In the genomic region with DNA sequence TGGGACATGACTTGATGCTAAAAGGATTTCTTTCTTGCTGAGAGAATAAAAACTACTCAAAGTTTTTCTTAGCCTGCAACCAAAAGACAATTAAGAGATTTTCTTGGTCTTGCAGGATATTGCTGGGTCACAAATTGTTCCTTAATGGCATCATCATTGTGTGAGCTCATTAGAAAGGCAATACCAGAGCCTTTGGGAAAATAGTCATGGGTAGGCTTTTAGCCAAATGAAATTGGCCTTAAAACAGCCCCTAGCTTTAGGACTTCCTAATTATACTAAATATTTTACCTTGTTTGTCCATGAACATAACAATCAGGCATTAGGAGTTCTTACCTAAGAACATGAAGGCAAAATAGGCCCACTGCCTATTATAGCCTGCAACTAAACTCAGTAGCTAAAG, we compare ENCODE assay signal across 9 cellular contexts.
"Had no signal": no experiment of that assay in that cellular context is flagged by ENCODE, and none has a peak within 500 bp of the region (broad histone marks: within the 10 kb centered on the region; RNA-seq: fewer than 3 reads in every experiment).

No MANE protein-coding gene starts in this region.

- H3K27me3 ChIP-seq: breast epithelium, esophagus squamous epithelium had no signal

- H3K36me3 ChIP-seq: breast epithelium, esophagus squamous epithelium had no signal

- ATAC-seq: activated naive CD4-positive, alpha-beta T cell treated with anti-CD3 and anti-CD28 coated beads, Interleukin-2, amount 50 U/mL, for 72 hours; stimulated activated naive CD8-positive, alpha-beta T cell treated with anti-CD3 and anti-CD28 coated beads, Interleukin-15, Interleukin-2, amounts not matched to agents 100 U/mL and 50 U/mL, for 24 hours had no signal

- H3K4me3 ChIP-seq: breast epithelium, esophagus squamous epithelium had no signal

- DNase-seq: activated CD4-positive, alpha-beta T cell treated with anti-CD3 and anti-CD28 coated beads, Interleukin-2, amount 50 U/mL, for 4 hours; activated CD4-positive, CD25-positive, alpha-beta regulatory T cell treated with anti-CD3 and anti-CD28 coated beads, Interleukin-2, amount 50 U/mL, for 72 hours; activated T-cell treated with anti-CD3 and anti-CD28 coated beads, Interleukin-2, amount 50 U/mL, for 1 hour; esophagus squamous epithelium; islet precursor cell; stimulated activated CD4-positive, alpha-beta T cell treated with anti-CD3 and anti-CD28 coated beads, Interleukin-2, amount 100 ng/mL, for 48 hours; stimulated activated naive CD8-positive, alpha-beta T cell treated with anti-CD3 and anti-CD28 coated beads, Interleukin-15, Interleukin-2, amounts not matched to agents 100 U/mL and 50 U/mL, for 24 hours had no signal
